ENCODE assay signal across 1 cellular context in the genomic region with DNA sequence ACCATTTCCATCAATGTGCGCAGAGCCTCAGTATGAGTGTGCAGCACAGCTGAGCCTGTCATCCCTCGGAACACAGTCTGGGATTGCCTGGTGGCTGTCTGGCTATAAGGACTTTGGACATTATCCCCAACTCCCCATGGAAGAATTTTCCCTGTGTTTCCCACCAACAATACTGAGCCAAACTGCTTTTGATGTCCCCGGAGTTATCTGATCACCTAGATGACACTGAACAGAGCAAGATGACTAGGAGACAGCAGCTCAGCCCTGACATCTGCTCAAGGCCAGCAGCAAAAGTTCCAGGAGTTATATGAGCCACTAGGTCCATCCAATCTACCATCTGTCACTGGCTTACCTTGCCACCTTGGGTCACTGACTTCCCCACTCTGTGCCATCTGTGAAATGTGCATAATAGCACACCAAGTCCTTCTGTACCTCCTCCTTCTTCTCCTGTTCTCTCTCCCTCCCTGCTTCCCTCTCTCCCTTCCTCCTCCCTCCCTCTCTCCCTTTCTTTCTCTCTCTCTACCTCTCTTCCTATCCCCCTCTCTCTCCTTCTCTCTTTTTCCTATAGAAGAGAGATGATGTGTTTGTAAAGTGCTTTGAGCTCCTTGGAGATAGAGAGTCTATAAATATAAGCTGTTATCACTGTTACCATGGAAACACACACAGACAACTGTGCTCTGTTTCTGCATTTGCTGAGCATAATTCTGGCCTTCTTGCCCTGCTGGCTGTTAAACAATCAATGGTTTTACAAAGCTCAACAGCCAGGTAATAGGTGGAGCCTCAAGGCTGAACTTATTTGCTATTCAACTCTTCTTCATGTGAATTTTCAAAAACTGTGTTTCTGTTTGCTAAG.
A peak's percentile ranks its signal among the peaks of the same experiment; 100 is the strongest.
TF ChIP-seq lines count a peak whose summit lies in the region.

No MANE protein-coding gene starts in this region.

TF ChIP-seq in HepG2, 621 proteins besides CTCF, POLR2A, EP300 and RAD21 (continued from another document and continues in another):
- TF ChIP-seq, protein P1, sequence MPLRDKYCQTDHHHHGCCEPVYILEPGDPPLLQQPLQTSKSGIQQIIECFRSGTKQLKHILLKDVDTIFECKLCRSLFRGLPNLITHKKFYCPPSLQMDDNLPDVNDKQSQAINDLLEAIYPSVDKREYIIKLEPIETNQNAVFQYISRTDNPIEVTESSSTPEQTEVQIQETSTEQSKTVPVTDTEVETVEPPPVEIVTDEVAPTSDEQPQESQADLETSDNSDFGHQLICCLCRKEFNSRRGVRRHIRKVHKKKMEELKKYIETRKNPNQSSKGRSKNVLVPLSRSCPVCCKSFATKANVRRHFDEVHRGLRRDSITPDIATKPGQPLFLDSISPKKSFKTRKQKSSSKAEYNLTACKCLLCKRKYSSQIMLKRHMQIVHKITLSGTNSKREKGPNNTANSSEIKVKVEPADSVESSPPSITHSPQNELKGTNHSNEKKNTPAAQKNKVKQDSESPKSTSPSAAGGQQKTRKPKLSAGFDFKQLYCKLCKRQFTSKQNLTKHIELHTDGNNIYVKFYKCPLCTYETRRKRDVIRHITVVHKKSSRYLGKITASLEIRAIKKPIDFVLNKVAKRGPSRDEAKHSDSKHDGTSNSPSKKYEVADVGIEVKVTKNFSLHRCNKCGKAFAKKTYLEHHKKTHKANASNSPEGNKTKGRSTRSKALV (CRISPR knock-in tag; IDR thresholded peaks at IDR 0.05), result no peak
- TF ChIP-seq ZMYM3 (CRISPR knock-in tag; IDR thresholded peaks at IDR 0.05), result 0 out of 2 replicates have a peak, but pooled peaks have one; percentile 28
- TF ChIP-seq, protein P2, sequence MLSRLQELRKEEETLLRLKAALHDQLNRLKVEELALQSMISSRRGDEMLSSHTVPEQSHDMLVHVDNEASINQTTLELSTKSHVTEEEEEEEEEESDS (CRISPR knock-in tag; IDR thresholded peaks at IDR 0.05; ENCODE audit: borderline replicate concordance), result no peak
- TF ChIP-seq ZFP1 (CRISPR knock-in tag; IDR thresholded peaks at IDR 0.05), result no peak
- TF ChIP-seq MTA1 (CRISPR knock-in tag; IDR thresholded peaks at IDR 0.05; ENCODE audit: borderline replicate concordance), result no peak
- no peak for TF ChIP-seq ZEB1 (IDR thresholded peaks at IDR 0.05; ENCODE audit: insufficient replicate concordance, low read depth)
- TF ChIP-seq, protein P3, sequence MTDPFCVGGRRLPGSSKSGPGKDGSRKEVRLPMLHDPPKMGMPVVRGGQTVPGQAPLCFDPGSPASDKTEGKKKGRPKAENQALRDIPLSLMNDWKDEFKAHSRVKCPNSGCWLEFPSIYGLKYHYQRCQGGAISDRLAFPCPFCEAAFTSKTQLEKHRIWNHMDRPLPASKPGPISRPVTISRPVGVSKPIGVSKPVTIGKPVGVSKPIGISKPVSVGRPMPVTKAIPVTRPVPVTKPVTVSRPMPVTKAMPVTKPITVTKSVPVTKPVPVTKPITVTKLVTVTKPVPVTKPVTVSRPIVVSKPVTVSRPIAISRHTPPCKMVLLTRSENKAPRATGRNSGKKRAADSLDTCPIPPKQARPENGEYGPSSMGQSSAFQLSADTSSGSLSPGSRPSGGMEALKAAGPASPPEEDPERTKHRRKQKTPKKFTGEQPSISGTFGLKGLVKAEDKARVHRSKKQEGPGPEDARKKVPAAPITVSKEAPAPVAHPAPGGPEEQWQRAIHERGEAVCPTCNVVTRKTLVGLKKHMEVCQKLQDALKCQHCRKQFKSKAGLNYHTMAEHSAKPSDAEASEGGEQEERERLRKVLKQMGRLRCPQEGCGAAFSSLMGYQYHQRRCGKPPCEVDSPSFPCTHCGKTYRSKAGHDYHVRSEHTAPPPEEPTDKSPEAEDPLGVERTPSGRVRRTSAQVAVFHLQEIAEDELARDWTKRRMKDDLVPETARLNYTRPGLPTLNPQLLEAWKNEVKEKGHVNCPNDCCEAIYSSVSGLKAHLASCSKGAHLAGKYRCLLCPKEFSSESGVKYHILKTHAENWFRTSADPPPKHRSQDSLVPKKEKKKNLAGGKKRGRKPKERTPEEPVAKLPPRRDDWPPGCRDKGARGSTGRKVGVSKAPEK (CRISPR knock-in tag; IDR thresholded peaks at IDR 0.05; ENCODE audit: borderline replicate concordance), result no peak
- TF ChIP-seq FLYWCH1 (CRISPR knock-in tag; IDR thresholded peaks at IDR 0.05), result no peak
- TF ChIP-seq ZNF589 (CRISPR knock-in tag; conservative IDR thresholded peaks at IDR 0.05), result no peak
- TF ChIP-seq, protein P4, sequence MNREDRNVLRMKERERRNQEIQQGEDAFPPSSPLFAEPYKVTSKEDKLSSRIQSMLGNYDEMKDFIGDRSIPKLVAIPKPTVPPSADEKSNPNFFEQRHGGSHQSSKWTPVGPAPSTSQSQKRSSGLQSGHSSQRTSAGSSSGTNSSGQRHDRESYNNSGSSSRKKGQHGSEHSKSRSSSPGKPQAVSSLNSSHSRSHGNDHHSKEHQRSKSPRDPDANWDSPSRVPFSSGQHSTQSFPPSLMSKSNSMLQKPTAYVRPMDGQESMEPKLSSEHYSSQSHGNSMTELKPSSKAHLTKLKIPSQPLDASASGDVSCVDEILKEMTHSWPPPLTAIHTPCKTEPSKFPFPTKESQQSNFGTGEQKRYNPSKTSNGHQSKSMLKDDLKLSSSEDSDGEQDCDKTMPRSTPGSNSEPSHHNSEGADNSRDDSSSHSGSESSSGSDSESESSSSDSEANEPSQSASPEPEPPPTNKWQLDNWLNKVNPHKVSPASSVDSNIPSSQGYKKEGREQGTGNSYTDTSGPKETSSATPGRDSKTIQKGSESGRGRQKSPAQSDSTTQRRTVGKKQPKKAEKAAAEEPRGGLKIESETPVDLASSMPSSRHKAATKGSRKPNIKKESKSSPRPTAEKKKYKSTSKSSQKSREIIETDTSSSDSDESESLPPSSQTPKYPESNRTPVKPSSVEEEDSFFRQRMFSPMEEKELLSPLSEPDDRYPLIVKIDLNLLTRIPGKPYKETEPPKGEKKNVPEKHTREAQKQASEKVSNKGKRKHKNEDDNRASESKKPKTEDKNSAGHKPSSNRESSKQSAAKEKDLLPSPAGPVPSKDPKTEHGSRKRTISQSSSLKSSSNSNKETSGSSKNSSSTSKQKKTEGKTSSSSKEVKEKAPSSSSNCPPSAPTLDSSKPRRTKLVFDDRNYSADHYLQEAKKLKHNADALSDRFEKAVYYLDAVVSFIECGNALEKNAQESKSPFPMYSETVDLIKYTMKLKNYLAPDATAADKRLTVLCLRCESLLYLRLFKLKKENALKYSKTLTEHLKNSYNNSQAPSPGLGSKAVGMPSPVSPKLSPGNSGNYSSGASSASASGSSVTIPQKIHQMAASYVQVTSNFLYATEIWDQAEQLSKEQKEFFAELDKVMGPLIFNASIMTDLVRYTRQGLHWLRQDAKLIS (CRISPR knock-in tag; IDR thresholded peaks at IDR 0.05), result no peak
- TF ChIP-seq FOXO1 (CRISPR knock-in tag; IDR thresholded peaks at IDR 0.05), result peak; percentile 54; the same call in 1 of the 2 replicates
- TF ChIP-seq MED1 (CRISPR knock-in tag; IDR thresholded peaks at IDR 0.05), result peak; percentile 40; the same call in 1 of the 2 replicates
- no peak for TF ChIP-seq KAT8 (CRISPR knock-in tag; IDR thresholded peaks at IDR 0.05)
- no peak for TF ChIP-seq SMC3 (IDR thresholded peaks at IDR 0.05; ENCODE audit: low read length)
- no peak for TF ChIP-seq FOXK1 (CRISPR knock-in tag; IDR thresholded peaks at IDR 0.05; ENCODE audit: borderline replicate concordance, low read depth)
- TF ChIP-seq, protein P5, sequence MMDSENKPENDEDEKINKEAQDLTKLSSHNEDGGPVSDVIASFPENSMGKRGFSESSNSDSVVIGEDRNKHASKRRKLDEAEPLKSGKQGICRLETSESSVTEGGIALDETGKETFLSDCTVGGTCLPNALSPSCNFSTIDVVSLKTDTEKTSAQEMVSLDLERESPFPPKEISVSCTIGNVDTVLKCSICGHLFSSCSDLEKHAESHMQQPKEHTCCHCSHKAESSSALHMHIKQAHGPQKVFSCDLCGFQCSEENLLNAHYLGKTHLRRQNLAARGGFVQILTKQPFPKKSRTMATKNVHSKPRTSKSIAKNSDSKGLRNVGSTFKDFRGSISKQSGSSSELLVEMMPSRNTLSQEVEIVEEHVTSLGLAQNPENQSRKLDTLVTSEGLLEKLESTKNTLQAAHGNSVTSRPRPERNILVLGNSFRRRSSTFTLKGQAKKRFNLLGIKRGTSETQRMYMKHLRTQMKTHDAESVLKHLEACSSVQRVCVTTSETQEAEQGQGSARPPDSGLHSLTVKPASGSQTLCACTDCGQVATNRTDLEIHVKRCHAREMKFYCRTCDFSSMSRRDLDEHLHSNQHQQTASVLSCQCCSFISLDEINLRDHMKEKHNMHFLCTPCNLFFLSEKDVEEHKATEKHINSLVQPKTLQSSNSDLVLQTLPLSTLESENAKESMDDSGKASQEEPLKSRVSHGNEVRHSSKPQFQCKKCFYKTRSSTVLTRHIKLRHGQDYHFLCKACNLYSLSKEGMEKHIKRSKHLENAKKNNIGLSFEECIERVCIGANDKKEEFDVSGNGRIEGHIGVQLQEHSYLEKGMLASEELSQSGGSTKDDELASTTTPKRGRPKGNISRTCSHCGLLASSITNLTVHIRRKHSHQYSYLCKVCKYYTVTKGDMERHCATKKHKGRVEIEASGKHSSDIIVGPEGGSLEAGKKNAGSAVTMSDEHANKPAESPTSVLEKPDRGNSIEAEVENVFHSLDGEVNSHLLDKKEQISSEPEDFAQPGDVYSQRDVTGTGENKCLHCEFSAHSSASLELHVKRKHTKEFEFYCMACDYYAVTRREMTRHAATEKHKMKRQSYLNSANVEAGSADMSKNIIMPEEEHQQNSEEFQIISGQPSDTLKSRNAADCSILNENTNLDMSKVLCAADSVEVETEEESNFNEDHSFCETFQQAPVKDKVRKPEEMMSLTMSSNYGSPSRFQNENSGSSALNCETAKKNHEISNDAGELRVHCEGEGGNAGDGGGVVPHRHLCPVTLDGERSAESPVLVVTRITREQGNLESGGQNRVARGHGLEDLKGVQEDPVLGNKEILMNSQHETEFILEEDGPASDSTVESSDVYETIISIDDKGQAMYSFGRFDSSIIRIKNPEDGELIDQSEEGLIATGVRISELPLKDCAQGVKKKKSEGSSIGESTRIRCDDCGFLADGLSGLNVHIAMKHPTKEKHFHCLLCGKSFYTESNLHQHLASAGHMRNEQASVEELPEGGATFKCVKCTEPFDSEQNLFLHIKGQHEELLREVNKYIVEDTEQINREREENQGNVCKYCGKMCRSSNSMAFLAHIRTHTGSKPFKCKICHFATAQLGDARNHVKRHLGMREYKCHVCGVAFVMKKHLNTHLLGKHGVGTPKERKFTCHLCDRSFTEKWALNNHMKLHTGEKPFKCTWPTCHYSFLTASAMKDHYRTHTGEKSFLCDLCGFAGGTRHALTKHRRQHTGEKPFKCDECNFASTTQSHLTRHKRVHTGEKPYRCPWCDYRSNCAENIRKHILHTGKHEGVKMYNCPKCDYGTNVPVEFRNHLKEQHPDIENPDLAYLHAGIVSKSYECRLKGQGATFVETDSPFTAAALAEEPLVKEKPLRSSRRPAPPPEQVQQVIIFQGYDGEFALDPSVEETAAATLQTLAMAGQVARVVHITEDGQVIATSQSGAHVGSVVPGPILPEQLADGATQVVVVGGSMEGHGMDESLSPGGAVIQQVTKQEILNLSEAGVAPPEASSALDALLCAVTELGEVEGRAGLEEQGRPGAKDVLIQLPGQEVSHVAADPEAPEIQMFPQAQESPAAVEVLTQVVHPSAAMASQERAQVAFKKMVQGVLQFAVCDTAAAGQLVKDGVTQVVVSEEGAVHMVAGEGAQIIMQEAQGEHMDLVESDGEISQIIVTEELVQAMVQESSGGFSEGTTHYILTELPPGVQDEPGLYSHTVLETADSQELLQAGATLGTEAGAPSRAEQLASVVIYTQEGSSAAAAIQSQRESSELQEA (CRISPR knock-in tag; IDR thresholded peaks at IDR 0.05; ENCODE audit: not compliant biosample characterization), result no peak
- TF ChIP-seq, protein P6, sequence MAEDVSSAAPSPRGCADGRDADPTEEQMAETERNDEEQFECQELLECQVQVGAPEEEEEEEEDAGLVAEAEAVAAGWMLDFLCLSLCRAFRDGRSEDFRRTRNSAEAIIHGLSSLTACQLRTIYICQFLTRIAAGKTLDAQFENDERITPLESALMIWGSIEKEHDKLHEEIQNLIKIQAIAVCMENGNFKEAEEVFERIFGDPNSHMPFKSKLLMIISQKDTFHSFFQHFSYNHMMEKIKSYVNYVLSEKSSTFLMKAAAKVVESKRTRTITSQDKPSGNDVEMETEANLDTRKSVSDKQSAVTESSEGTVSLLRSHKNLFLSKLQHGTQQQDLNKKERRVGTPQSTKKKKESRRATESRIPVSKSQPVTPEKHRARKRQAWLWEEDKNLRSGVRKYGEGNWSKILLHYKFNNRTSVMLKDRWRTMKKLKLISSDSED (CRISPR knock-in tag; IDR thresholded peaks at IDR 0.05), result no peak
- no peak for TF ChIP-seq ZNF724P (CRISPR knock-in tag; IDR thresholded peaks at IDR 0.05; ENCODE audit: borderline replicate concordance)
- TF ChIP-seq ZBTB7A (CRISPR knock-in tag; IDR thresholded peaks at IDR 0.05), result 0 out of 2 replicates have a peak, but pooled peaks have one; percentile 20
- TF ChIP-seq ZNF564 (CRISPR knock-in tag; IDR thresholded peaks at IDR 0.05), result no peak
- TF ChIP-seq KDM5A (IDR thresholded peaks at IDR 0.05; ENCODE audit: borderline replicate concordance, low read length), result no peak
- TF ChIP-seq TEAD3 (CRISPR knock-in tag; optimal IDR thresholded peaks at IDR 0.05; ENCODE audit: borderline replicate concordance), result peak; percentile 60
- TF ChIP-seq ZNF251 (CRISPR knock-in tag; IDR thresholded peaks at IDR 0.05), result no peak
- TF ChIP-seq BCL6 (CRISPR knock-in tag; IDR thresholded peaks at IDR 0.05), result 0 out of 2 replicates have a peak, but pooled peaks have one; percentile 11
- TF ChIP-seq ZC3H13 (CRISPR knock-in tag; IDR thresholded peaks at IDR 0.05), result no peak
- no peak for TF ChIP-seq CEBPB (IDR thresholded peaks at IDR 0.05; ENCODE audit: borderline replicate concordance, low read depth, low read length)
- TF ChIP-seq BHLHE40 (IDR thresholded peaks at IDR 0.05; ENCODE audit: low read length), result no peak
- no peak for TF ChIP-seq ARID2 (CRISPR knock-in tag; IDR thresholded peaks at IDR 0.05; ENCODE audit: borderline replicate concordance)
- TF ChIP-seq MAFK (conservative IDR thresholded peaks at IDR 0.05 in 1 of 2, IDR thresholded peaks at IDR 0.05 in 1 of 2; ENCODE audit: low read length in 2 of 2), result no peak
- no peak for TF ChIP-seq SOX6 (IDR thresholded peaks at IDR 0.05)
- peak; percentile 76 for TF ChIP-seq SOX6 (CRISPR knock-in tag; IDR thresholded peaks at IDR 0.05)
- TF ChIP-seq YY1 (IDR thresholded peaks at IDR 0.05; ENCODE audit: insufficient read depth, insufficient replicate concordance, low read depth, low read length), result no peak
- TF ChIP-seq SAFB2 (CRISPR knock-in tag; IDR thresholded peaks at IDR 0.05; ENCODE audit: borderline replicate concordance, low read depth), result no peak
- TF ChIP-seq, protein P7, sequence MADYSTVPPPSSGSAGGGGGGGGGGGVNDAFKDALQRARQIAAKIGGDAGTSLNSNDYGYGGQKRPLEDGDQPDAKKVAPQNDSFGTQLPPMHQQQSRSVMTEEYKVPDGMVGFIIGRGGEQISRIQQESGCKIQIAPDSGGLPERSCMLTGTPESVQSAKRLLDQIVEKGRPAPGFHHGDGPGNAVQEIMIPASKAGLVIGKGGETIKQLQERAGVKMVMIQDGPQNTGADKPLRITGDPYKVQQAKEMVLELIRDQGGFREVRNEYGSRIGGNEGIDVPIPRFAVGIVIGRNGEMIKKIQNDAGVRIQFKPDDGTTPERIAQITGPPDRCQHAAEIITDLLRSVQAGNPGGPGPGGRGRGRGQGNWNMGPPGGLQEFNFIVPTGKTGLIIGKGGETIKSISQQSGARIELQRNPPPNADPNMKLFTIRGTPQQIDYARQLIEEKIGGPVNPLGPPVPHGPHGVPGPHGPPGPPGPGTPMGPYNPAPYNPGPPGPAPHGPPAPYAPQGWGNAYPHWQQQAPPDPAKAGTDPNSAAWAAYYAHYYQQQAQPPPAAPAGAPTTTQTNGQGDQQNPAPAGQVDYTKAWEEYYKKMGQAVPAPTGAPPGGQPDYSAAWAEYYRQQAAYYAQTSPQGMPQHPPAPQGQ (CRISPR knock-in tag; IDR thresholded peaks at IDR 0.05; ENCODE audit: borderline replicate concordance), result no peak
